12 cellular contexts compared by ENCODE assay signal in the genomic region with DNA sequence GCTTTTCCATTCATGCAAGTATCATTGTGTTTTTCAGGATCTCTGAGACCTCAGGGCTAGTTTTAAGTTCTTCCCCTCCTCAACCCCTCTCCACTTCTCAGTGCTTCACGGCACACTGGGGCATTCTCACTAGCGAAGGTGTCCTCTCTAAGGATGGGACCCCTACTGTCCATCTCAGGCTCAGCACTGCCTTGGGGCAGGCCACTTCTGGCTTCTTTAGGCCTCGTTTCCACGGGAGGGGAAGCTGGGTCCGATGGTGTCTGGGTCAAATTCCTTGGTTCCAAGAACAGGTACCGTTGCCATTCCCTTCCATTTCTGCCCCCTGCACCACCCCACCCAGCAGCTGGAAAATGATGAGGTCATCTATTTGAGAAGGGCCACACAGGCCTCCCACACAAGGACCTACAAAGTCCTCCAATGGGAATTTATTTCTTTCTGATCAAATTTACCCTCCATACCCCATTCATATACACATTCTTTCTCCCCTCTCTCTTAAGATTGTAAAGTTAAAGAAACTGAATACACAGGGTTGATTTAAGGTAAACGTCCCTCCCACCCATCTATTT. TPM values are rescaled to one million over a fixed set of nuclear protein-coding genes. Genes with fewer than 3 reads are reported as not detected.
"Had no signal": no experiment of that assay in that cellular context is flagged by ENCODE, and none has a peak within 500 bp of the region (broad histone marks: within the 10 kb centered on the region; RNA-seq: fewer than 3 reads in every experiment).

No MANE protein-coding gene starts in this region.

- H3K9me3 Mint-ChIP-seq: activated CD8-positive, alpha-beta T cell treated with anti-CD3 and anti-CD28 coated beads for 36 hours; activated naive CD8-positive, alpha-beta T cell treated with anti-CD3 and anti-CD28 coated beads for 36 hours; activated T-helper 17 cell treated with anti-CD3 and anti-CD28 coated beads, Interleukin-2, amount 50 U/mL, for 72 hours; neural crest cell; stimulated activated naive CD8-positive, alpha-beta T cell treated with anti-CD3 and anti-CD28 coated beads, Interleukin-15, amount 100 ng/mL, for 72 hours had no signal

- H3K9me3 ChIP-seq: upper lobe of left lung had no signal

- H3K4me3 ChIP-seq: upper lobe of left lung had no signal

- H3K36me3 Mint-ChIP-seq: activated naive CD8-positive, alpha-beta T cell treated with anti-CD3 and anti-CD28 coated beads for 36 hours had no signal

- H3K36me3 ChIP-seq: upper lobe of left lung had no signal

- H3K27me3 Mint-ChIP-seq: activated T-helper 17 cell treated with anti-CD3 and anti-CD28 coated beads, Interleukin-2, amount 50 U/mL, for 72 hours; stimulated activated naive CD8-positive, alpha-beta T cell treated with anti-CD3 and anti-CD28 coated beads, Interleukin-15, amount 100 ng/mL, for 72 hours had no signal

- DNase-seq: foreskin melanocyte had no signal

- H3K27ac ChIP-seq: dorsolateral prefrontal cortex, upper lobe of left lung, VCaP had no signal

- H3K4me3 Mint-ChIP-seq: activated CD8-positive, alpha-beta T cell treated with anti-CD3 and anti-CD28 coated beads for 36 hours; activated naive CD8-positive, alpha-beta T cell treated with anti-CD3 and anti-CD28 coated beads for 36 hours; activated T-helper 17 cell treated with anti-CD3 and anti-CD28 coated beads, Interleukin-2, amount 50 U/mL, for 72 hours; neural crest cell had no signal

- H3K27ac Mint-ChIP-seq: activated CD8-positive, alpha-beta T cell treated with anti-CD3 and anti-CD28 coated beads for 36 hours; activated naive CD8-positive, alpha-beta T cell treated with anti-CD3 and anti-CD28 coated beads for 36 hours; activated T-helper 17 cell treated with anti-CD3 and anti-CD28 coated beads, Interleukin-2, amount 50 U/mL, for 72 hours; T-helper 17 cell had no signal

- H3K27me3 ChIP-seq: upper lobe of left lung had no signal

- H3K4me1 ChIP-seq: upper lobe of left lung had no signal

RNA-seq across cellular contexts. Expression of a gene that starts 19.0 kb away (rescaled TPM):
- total RNA-seq: myocyte, posterior vena cava had no signal
